ENCODE assay signal across 17 cellular contexts in the genomic region with DNA sequence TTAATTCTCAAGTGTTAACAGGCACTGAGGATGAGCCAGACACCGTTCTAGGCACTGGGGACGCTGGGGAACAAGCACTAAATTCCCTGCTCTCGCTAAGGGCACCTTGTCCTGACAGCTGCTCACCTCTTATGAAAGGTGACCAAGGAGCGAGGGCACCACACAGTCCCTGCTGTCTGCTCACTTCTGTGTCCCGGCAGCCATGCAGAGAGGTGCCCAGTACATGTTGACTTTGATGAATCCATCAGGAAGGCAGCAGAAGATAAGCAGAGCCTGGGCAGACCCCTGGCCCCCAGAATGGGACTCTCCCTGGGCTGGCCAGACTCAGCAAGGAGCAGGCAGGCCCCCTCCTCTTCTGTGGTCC. TPM values are rescaled to one million over a fixed set of nuclear protein-coding genes. Genes with fewer than 3 reads are reported as not detected.
DNase-seq lines count a peak whose midpoint lies in the region; ATAC-seq and TF ChIP-seq lines count a peak whose summit lies in the region.
"Had no signal": no experiment of that assay in that cellular context is flagged by ENCODE, and none has a peak within 500 bp of the region (broad histone marks: within the 10 kb centered on the region; RNA-seq: fewer than 3 reads in every experiment).

No MANE protein-coding gene starts in this region.

- in situ Hi-C loops in gastrocnemius medialis (cut with MboI; ENCODE audit: low sequenced_read_pairs in 4 of 4), result no loop called here

- DNase-seq in right atrium auricular region (ENCODE audit: low spot score) (no peak), Right ventricle myocardium superior (no peak), gastrocnemius medialis (no peak), GF-D8 (lab: John Stamatoyannopoulos, UW) (no peak), cortex of kidney (lab: John Stamatoyannopoulos, UW) (no peak), NCI-H187 (lab: John Stamatoyannopoulos, UW) (no peak)
- DNase-seq: activated CD4-positive, alpha-beta T cell treated with anti-CD3 and anti-CD28 coated beads for 1 hour; activated naive CD8-positive, alpha-beta T cell treated with anti-CD3 and anti-CD28 coated beads, Interleukin-2, amount 50 U/mL, for 24 hours; CD4-positive, alpha-beta T cell; DMS79; left colon; NCI-H1930; small intestine; thyroid gland had no signal

- TF ChIP-seq CTCF in right atrium auricular region (IDR thresholded peaks at IDR 0.05) (no peak), gastroesophageal sphincter (IDR thresholded peaks at IDR 0.05) (no peak), gastrocnemius medialis (IDR thresholded peaks at IDR 0.05 in 4 of 5, conservative IDR thresholded peaks at IDR 0.05 in 1 of 5) (no peak)

- no peaks in the 10 kb centered on the region for H3K27me3 ChIP-seq in right atrium auricular region
- H3K27me3 ChIP-seq in gastroesophageal sphincter, result no peaks in the 10 kb centered on the region
- H3K27me3 ChIP-seq in gastrocnemius medialis, result peaks cover 0 to 10% (median 0%) of the 10 kb centered on the region in 3 donors
- H3K27me3 ChIP-seq: thyroid gland had no signal

- H3K36me3 ChIP-seq in right atrium auricular region (no peaks in the 10 kb centered on the region), gastroesophageal sphincter (no peaks in the 10 kb centered on the region), gastrocnemius medialis (no peaks in the 10 kb centered on the region)
- H3K36me3 ChIP-seq: thyroid gland had no signal

- no peak for TF ChIP-seq EP300 in gastroesophageal sphincter (IDR thresholded peaks at IDR 0.05)

- WGBS in gastroesophageal sphincter (ENCODE audit: low coverage in 1 of 2), 2 donors, result no CpG with 5 or more reads among the region's 5 CpGs

- intact Hi-C loops in Right ventricle myocardium superior (cut with DNase I), result no loop called here
- intact Hi-C loops in gastrocnemius medialis (cut with DNase I; ENCODE audit: low total_unique reads), result no loop called here

- no peak for ATAC-seq in Right ventricle myocardium superior (ENCODE audit: poor library complexity)
- ATAC-seq in gastroesophageal sphincter, result no peak
- ATAC-seq in gastrocnemius medialis, result no peak
- ATAC-seq in HG03039 (IDR thresholded peaks at IDR 0.05; ENCODE audit: unreplicated experiment), result no peak
- ATAC-seq: activated naive CD8-positive, alpha-beta T cell treated with anti-CD3 and anti-CD28 coated beads, Interleukin-2, amount 50 U/mL, for 24 hours; activated T-helper 17 cell treated with anti-CD3 and anti-CD28 coated beads, Interleukin-2, amount 50 U/mL, for 72 hours had no signal

- H3K9me3 ChIP-seq in right atrium auricular region (no peaks in the 10 kb centered on the region), gastroesophageal sphincter (no peaks in the 10 kb centered on the region), gastrocnemius medialis (no peaks in the 10 kb centered on the region)
- H3K9me3 ChIP-seq: thyroid gland had no signal

- H3K4me3 ChIP-seq in right atrium auricular region (no peak overlapping the region), gastroesophageal sphincter (no peak overlapping the region), gastrocnemius medialis (no peak overlapping the region)
- H3K4me3 ChIP-seq: thyroid gland had no signal

- no peak for TF ChIP-seq POLR2A in gastroesophageal sphincter (IDR thresholded peaks at IDR 0.05)
- no peak for TF ChIP-seq POLR2A in gastrocnemius medialis (IDR thresholded peaks at IDR 0.05)

- peak overlapping the region; percentile 35 to 40 for H3K27ac ChIP-seq in right atrium auricular region
- peak overlapping the region in 3 of 4 donors; percentile 84 to 93 (median 89) for H3K27ac ChIP-seq in gastroesophageal sphincter
- peak overlapping the region; percentile 20 to 75 (median 65) for H3K27ac ChIP-seq in gastrocnemius medialis
- H3K27ac ChIP-seq: thyroid gland had no signal

- H3K4me1 ChIP-seq in right atrium auricular region, result peaks cover 0 to 4% of the 10 kb centered on the region in 2 donors
- peaks cover 3 to 66% (median 22%) of the 10 kb centered on the region in 3 donors for H3K4me1 ChIP-seq in gastroesophageal sphincter
- H3K4me1 ChIP-seq in gastrocnemius medialis, result peaks cover 0 to 5% of the 10 kb centered on the region in 2 donors
- H3K4me1 ChIP-seq: thyroid gland had no signal

RNA-seq across cellular contexts. Expression of gene C14orf132, which starts 14.1 kb away (rescaled TPM):
- 1 to 10 TPM; 1.6 to 5.6 TPM for total RNA-seq in right atrium auricular region
- total RNA-seq in Right ventricle myocardium superior, result 2.4 TPM
- total RNA-seq in gastroesophageal sphincter, result 100 to 1,000 TPM in 1 of 4 donors, 10 to 100 TPM in 3; 52.0 to 135 (median 74.6) TPM
- total RNA-seq in gastrocnemius medialis, result 1 to 10 TPM; 1.1 to 2.9 (median 1.5) TPM

Comparison
In these comparisons a context has a peak if more than half of its experiments do, and no peak if none do; other contexts are left out.
1. H3K27ac ChIP-seq: peak in every context shown above with its lines; median percentile 89 in gastroesophageal sphincter; 65 in gastrocnemius medialis; 38 in right atrium auricular region.
2. RNA of gene C14orf132, which starts 14.1 kb away (total RNA-seq): 52.0 to 135 TPM in gastroesophageal sphincter; 1.6 to 5.6 TPM in right atrium auricular region, 2.4 TPM in Right ventricle myocardium superior (single experiment) and 1.1 to 2.9 TPM in gastrocnemius medialis; every median in the first group is over 4 times any median in the second.